1 cellular context compared by ENCODE assay signal in genomic region chr16:13036600-13036999, GRCh38.
TF ChIP-seq lines count a peak whose summit lies in the region.

No MANE protein-coding gene starts in this region.

TF ChIP-seq in K562, 482 proteins besides CTCF, POLR2A, EP300 and RAD21 (continued from another document):
- TF ChIP-seq, protein P1, sequence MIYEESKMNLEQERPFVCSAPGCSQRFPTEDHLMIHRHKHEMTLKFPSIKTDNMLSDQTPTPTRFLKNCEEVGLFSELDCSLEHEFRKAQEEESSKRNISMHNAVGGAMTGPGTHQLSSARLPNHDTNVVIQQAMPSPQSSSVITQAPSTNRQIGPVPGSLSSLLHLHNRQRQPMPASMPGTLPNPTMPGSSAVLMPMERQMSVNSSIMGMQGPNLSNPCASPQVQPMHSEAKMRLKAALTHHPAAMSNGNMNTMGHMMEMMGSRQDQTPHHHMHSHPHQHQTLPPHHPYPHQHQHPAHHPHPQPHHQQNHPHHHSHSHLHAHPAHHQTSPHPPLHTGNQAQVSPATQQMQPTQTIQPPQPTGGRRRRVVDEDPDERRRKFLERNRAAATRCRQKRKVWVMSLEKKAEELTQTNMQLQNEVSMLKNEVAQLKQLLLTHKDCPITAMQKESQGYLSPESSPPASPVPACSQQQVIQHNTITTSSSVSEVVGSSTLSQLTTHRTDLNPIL (CRISPR knock-in tag; IDR thresholded peaks at IDR 0.05): no peak
- no peak for TF ChIP-seq MYC (IDR thresholded peaks at IDR 0.05; ENCODE audit: low read depth, low read length)
- TF ChIP-seq MYC (CRISPR knock-in tag; IDR thresholded peaks at IDR 0.05; ENCODE audit: borderline replicate concordance, low read depth): no peak
- TF ChIP-seq RCOR1 (IDR thresholded peaks at IDR 0.05; ENCODE audit: borderline replicate concordance in 1 of 2, low read depth in 2 of 2, low read length in 2 of 2): 0 out of 4 replicates have a peak, but pooled peaks of 1 of the 2 experiments have one; percentile 52
- TF ChIP-seq CBX1 (IDR thresholded peaks at IDR 0.05; ENCODE audit: low read depth): no peak
- TF ChIP-seq, protein P2, sequence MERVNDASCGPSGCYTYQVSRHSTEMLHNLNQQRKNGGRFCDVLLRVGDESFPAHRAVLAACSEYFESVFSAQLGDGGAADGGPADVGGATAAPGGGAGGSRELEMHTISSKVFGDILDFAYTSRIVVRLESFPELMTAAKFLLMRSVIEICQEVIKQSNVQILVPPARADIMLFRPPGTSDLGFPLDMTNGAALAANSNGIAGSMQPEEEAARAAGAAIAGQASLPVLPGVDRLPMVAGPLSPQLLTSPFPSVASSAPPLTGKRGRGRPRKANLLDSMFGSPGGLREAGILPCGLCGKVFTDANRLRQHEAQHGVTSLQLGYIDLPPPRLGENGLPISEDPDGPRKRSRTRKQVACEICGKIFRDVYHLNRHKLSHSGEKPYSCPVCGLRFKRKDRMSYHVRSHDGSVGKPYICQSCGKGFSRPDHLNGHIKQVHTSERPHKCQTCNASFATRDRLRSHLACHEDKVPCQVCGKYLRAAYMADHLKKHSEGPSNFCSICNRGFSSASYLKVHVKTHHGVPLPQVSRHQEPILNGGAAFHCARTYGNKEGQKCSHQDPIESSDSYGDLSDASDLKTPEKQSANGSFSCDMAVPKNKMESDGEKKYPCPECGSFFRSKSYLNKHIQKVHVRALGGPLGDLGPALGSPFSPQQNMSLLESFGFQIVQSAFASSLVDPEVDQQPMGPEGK (CRISPR knock-in tag; IDR thresholded peaks at IDR 0.05; ENCODE audit: borderline replicate concordance): no peak
- no peak for TF ChIP-seq THAP7 (CRISPR knock-in tag; IDR thresholded peaks at IDR 0.05)
- no peak for TF ChIP-seq ZBTB1 (CRISPR knock-in tag; IDR thresholded peaks at IDR 0.05; ENCODE audit: borderline replicate concordance, low read depth)
- no peak for TF ChIP-seq FUS (optimal IDR thresholded peaks at IDR 0.05; ENCODE audit: low read depth, low read length)
- TF ChIP-seq ZNF197 (CRISPR knock-in tag; IDR thresholded peaks at IDR 0.05; ENCODE audit: low read depth): 0 out of 2 replicates have a peak, but pooled peaks have one; percentile 39
- no peak for TF ChIP-seq ZNF408 (CRISPR knock-in tag; IDR thresholded peaks at IDR 0.05; ENCODE audit: low read depth)
- TF ChIP-seq REST (CRISPR knock-in tag; IDR thresholded peaks at IDR 0.05; ENCODE audit: low read depth): peak; percentile 92
- TF ChIP-seq EHMT2 (IDR thresholded peaks at IDR 0.05): peak; percentile 95
- TF ChIP-seq KLF10 (CRISPR knock-in tag; IDR thresholded peaks at IDR 0.05): no peak
- no peak for TF ChIP-seq ZNF785 (CRISPR knock-in tag; IDR thresholded peaks at IDR 0.05)
- TF ChIP-seq NCOR1 (IDR thresholded peaks at IDR 0.05): no peak
- TF ChIP-seq ZNF766 (CRISPR knock-in tag; conservative IDR thresholded peaks at IDR 0.05): peak; percentile 43; the same call in 1 of the 2 replicates
- TF ChIP-seq ZKSCAN1 (IDR thresholded peaks at IDR 0.05; ENCODE audit: low read depth, low read length): 0 out of 2 replicates have a peak, but pooled peaks have one; percentile 45
- TF ChIP-seq MTA1 (IDR thresholded peaks at IDR 0.05; ENCODE audit: borderline replicate concordance): no peak
- peak; percentile 75 for TF ChIP-seq ZNF384 (IDR thresholded peaks at IDR 0.05; ENCODE audit: low read depth, low read length)
- no peak for TF ChIP-seq ZNF778 (CRISPR knock-in tag; IDR thresholded peaks at IDR 0.05)
- TF ChIP-seq FOXP4 (CRISPR knock-in tag; IDR thresholded peaks at IDR 0.05; ENCODE audit: borderline replicate concordance): no peak
- no peak for TF ChIP-seq SRSF7 (optimal IDR thresholded peaks at IDR 0.05; ENCODE audit: low read depth, low read length)
- TF ChIP-seq SRSF9 (IDR thresholded peaks at IDR 0.05; ENCODE audit: borderline replicate concordance, low read depth, low read length): no peak
- no peak for TF ChIP-seq FOXA3 (CRISPR knock-in tag; conservative IDR thresholded peaks at IDR 0.05 in 1 of 2, IDR thresholded peaks at IDR 0.05 in 1 of 2)
- TF ChIP-seq, protein P3, sequence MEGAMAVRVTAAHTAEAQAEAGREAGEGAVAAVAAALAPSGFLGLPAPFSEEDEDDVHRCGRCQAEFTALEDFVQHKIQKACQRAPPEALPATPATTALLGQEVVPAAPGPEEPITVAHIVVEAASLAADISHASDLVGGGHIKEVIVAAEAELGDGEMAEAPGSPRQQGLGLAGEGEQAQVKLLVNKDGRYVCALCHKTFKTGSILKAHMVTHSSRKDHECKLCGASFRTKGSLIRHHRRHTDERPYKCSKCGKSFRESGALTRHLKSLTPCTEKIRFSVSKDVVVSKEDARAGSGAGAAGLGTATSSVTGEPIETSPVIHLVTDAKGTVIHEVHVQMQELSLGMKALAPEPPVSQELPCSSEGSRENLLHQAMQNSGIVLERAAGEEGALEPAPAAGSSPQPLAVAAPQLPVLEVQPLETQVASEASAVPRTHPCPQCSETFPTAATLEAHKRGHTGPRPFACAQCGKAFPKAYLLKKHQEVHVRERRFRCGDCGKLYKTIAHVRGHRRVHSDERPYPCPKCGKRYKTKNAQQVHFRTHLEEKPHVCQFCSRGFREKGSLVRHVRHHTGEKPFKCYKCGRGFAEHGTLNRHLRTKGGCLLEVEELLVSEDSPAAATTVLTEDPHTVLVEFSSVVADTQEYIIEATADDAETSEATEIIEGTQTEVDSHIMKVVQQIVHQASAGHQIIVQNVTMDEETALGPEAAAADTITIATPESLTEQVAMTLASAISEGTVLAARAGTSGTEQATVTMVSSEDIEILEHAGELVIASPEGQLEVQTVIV (CRISPR knock-in tag; IDR thresholded peaks at IDR 0.05; ENCODE audit: borderline replicate concordance): no peak
- no peak for TF ChIP-seq FOXO4 (CRISPR knock-in tag; IDR thresholded peaks at IDR 0.05)
- TF ChIP-seq ZFP30 (CRISPR knock-in tag; IDR thresholded peaks at IDR 0.05; ENCODE audit: borderline replicate concordance): no peak
- TF ChIP-seq, protein P4, sequence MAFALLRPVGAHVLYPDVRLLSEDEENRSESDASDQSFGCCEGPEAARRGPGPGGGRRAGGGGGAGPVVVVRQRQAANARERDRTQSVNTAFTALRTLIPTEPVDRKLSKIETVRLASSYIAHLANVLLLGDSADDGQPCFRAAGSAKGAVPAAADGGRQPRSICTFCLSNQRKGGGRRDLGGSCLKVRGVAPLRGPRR (CRISPR knock-in tag; IDR thresholded peaks at IDR 0.05): no peak
